22 cellular contexts compared by ENCODE assay signal in genomic region chr12:105156260-105156659, GRCh38.
"Had no signal": no experiment of that assay in that cellular context is flagged by ENCODE, and none has a peak within 500 bp of the region (broad histone marks: within the 10 kb centered on the region; RNA-seq: fewer than 3 reads in every experiment).

No MANE protein-coding gene starts in this region.

- H3K4me3 Mint-ChIP-seq: activated CD8-positive, alpha-beta T cell treated with anti-CD3 and anti-CD28 coated beads for 36 hours; activated naive CD8-positive, alpha-beta T cell treated with anti-CD3 and anti-CD28 coated beads, Interleukin-2, amount 10 ng/mL, durations not matched to agents 7 days and 5 days; T-cell had no signal

- H3K4me1 ChIP-seq: adrenal gland had no signal

- H3K4me1 Mint-ChIP-seq: activated naive CD8-positive, alpha-beta T cell treated with anti-CD3 and anti-CD28 coated beads, Interleukin-2, amount 10 ng/mL, durations not matched to agents 7 days and 5 days; T-cell had no signal

- H3K27ac ChIP-seq: adrenal gland, SK-N-MC, WERI-Rb-1 had no signal

- DNase-seq: activated CD4-positive, alpha-beta T cell treated with anti-CD3 and anti-CD28 coated beads for 4 hours; activated CD8-positive, alpha-beta memory T cell treated with anti-CD3 and anti-CD28 coated beads, Interleukin-2, amount 50 U/mL, for 4 hours; activated CD8-positive, alpha-beta T cell treated with anti-CD3 and anti-CD28 coated beads for 36 hours; activated naive CD4-positive, alpha-beta T cell treated with anti-CD3 and anti-CD28 coated beads, Interleukin-2, amount 50 U/mL, for 16 hours; activated naive CD8-positive, alpha-beta T cell treated with anti-CD3 and anti-CD28 coated beads, Interleukin-2, amount 10 ng/mL, durations not matched to agents 7 days and 5 days; adrenal gland; anterior cingulate cortex; KG1; NCI-H1048; NCI-H146; NCI-H1930; NCI-H2107; NCI-H2171 treated with DMSO at 0.1 percent for 48 hours; NCI-H226; NCI-H526; NCI-H774; RPMI8226; T-cell; WERI-Rb-1 had no signal

- ATAC-seq: activated CD4-positive, CD25-positive, alpha-beta regulatory T cell treated with anti-CD3 and anti-CD28 coated beads, Interleukin-2, amount 50 U/mL, for 24 hours; activated CD8-positive, alpha-beta T cell treated with anti-CD3 and anti-CD28 coated beads for 36 hours; Right ventricle myocardium inferior; T-cell had no signal

- H3K4me3 ChIP-seq: adrenal gland, SK-N-MC had no signal

- H3K27me3 ChIP-seq: adrenal gland had no signal

- H3K9me3 ChIP-seq: adrenal gland had no signal

- H3K27me3 Mint-ChIP-seq: activated CD8-positive, alpha-beta T cell treated with anti-CD3 and anti-CD28 coated beads for 36 hours; activated naive CD8-positive, alpha-beta T cell treated with anti-CD3 and anti-CD28 coated beads, Interleukin-2, amount 10 ng/mL, durations not matched to agents 7 days and 5 days; T-cell had no signal

- H3K27ac Mint-ChIP-seq: activated CD8-positive, alpha-beta T cell treated with anti-CD3 and anti-CD28 coated beads for 36 hours; activated naive CD8-positive, alpha-beta T cell treated with anti-CD3 and anti-CD28 coated beads, Interleukin-2, amount 10 ng/mL, durations not matched to agents 7 days and 5 days had no signal

- H3K9me3 Mint-ChIP-seq: activated CD8-positive, alpha-beta T cell treated with anti-CD3 and anti-CD28 coated beads for 36 hours; activated naive CD8-positive, alpha-beta T cell treated with anti-CD3 and anti-CD28 coated beads, Interleukin-2, amount 10 ng/mL, durations not matched to agents 7 days and 5 days; T-cell had no signal
